Comparison of ENCODE assay signal across 27 cellular contexts in the genomic region with DNA sequence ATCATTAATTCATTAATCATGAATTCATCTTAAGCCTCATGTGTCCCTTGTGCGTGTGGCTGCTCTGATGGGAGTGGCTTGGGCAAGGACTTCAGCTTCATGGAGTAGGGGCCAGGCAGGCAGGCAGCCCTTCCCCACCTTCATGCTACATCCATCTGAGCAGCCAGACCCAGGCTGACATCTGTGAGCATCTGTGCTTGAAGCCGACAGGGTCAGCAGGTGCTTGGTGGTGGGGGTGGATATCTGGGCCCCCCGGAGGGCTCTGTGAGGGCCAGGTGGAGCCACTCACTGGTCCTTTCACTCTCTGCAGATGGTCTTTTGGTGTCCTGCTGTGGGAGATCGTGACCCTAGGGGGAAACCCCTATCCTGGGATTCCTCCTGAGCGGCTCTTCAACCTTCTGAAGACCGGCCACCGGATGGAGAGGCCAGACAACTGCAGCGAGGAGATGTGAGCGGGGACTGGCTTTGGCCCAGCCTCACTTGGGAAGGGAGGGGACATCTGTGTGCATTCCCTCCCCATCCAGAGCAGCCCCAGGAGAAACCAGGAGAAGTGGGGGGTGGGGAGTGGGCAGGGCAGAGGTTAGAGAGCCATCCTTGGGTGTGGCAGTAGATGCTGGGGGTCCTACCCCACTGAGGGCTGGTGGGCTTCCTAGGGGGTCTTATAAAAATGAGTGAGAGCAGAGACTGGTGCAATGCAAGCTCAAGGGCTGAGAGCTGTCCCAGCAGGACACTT. TPM values are rescaled to one million over a fixed set of nuclear protein-coding genes. Genes with fewer than 3 reads are reported as not detected.
DNase-seq lines count a peak whose midpoint lies in the region; ATAC-seq and TF ChIP-seq lines count a peak whose summit lies in the region.
"Had no signal": no experiment of that assay in that cellular context is flagged by ENCODE, and none has a peak within 500 bp of the region (broad histone marks: within the 10 kb centered on the region; RNA-seq: fewer than 3 reads in every experiment).

No MANE protein-coding gene starts in this region.

- ATAC-seq in natural killer cell treated with Interleukin-12 subunit alpha and Interleukin-12 subunit beta and Interleukin-15 and Interleukin-18, amount 100 ng/mL, for 72 hours, result no peak
- ATAC-seq in natural killer cell (no peak), left lung (no peak)
- ATAC-seq: foreskin keratinocyte; left ventricle myocardium superior; naive thymus-derived CD8-positive, alpha-beta T cell; sciatic nerve; T-cell had no signal

- CTCF ChIA-PET in activated CD4-positive, alpha-beta memory T cell treated with anti-CD3 and anti-CD28 coated beads, Interleukin-2, amount 10 ng/mL, durations not matched to agents 7 days and 5 days (lab: Charles Lee), result interaction anchor here (1.2 to 5.3 kb wide), 2 partner anchors 15 to 70 kb away, joined by 3 to 43 read pairs; partner anchors contain the start of gene CSGALNACT2

- H3K27ac ChIP-seq in left lung (no peak overlapping the region), vagina (peak overlapping the region; percentile 47)
- H3K27ac ChIP-seq: foreskin keratinocyte, SJCRH30, tibial artery had no signal

- POLR2A ChIA-PET in activated CD4-positive, alpha-beta memory T cell treated with anti-CD3 and anti-CD28 coated beads, Interleukin-2, amount 10 ng/mL, durations not matched to agents 7 days and 5 days (lab: Charles Lee), result interaction anchor here (5.6 to 14.0 kb wide), 2 partner anchors 10 to 16 kb away, joined by 59 to 415 read pairs; partner anchors contain the start of gene CSGALNACT2

- no peak for TF ChIP-seq CTCF in natural killer cell (IDR thresholded peaks at IDR 0.05)
- no peak for TF ChIP-seq CTCF in left lung (IDR thresholded peaks at IDR 0.05)
- no peak for TF ChIP-seq CTCF in vagina (IDR thresholded peaks at IDR 0.05)

- no peaks in the 10 kb centered on the region for H3K9me3 Mint-ChIP-seq in natural killer cell treated with Interleukin-12 subunit alpha and Interleukin-12 subunit beta and Interleukin-15 and Interleukin-18, amount 100 ng/mL, for 72 hours
- no peaks in the 10 kb centered on the region for H3K9me3 Mint-ChIP-seq in natural killer cell
- H3K9me3 Mint-ChIP-seq in activated CD4-positive, alpha-beta memory T cell treated with anti-CD3 and anti-CD28 coated beads, Interleukin-2, amount 10 ng/mL, durations not matched to agents 7 days and 5 days, result no peaks in the 10 kb centered on the region
- H3K9me3 Mint-ChIP-seq: activated CD4-positive, alpha-beta T cell treated with anti-CD3 and anti-CD28 coated beads, Interleukin-2, amount 10 ng/mL, durations not matched to agents 24 days and 14 days; brain; CD14-positive monocyte; mesothelial cell of epicardium; naive thymus-derived CD8-positive, alpha-beta T cell; stimulated activated naive CD8-positive, alpha-beta T cell treated with anti-CD3 and anti-CD28 coated beads, Interleukin-15, Interleukin-2, amounts not matched to agents 100 ng/mL and 50 ng/mL, for 24 hours; T-cell had no signal

- no peak overlapping the region for H3K4me3 Mint-ChIP-seq in natural killer cell treated with Interleukin-12 subunit alpha and Interleukin-12 subunit beta and Interleukin-15 and Interleukin-18, amount 100 ng/mL, for 72 hours
- no peak overlapping the region for H3K4me3 Mint-ChIP-seq in natural killer cell
- no peak overlapping the region for H3K4me3 Mint-ChIP-seq in activated CD4-positive, alpha-beta memory T cell treated with anti-CD3 and anti-CD28 coated beads, Interleukin-2, amount 10 ng/mL, durations not matched to agents 7 days and 5 days
- H3K4me3 Mint-ChIP-seq: activated CD4-positive, alpha-beta T cell treated with anti-CD3 and anti-CD28 coated beads, Interleukin-2, amount 10 ng/mL, durations not matched to agents 24 days and 14 days; brain; CD14-positive monocyte; mesothelial cell of epicardium; naive thymus-derived CD8-positive, alpha-beta T cell; stimulated activated naive CD8-positive, alpha-beta T cell treated with anti-CD3 and anti-CD28 coated beads, Interleukin-15, Interleukin-2, amounts not matched to agents 100 ng/mL and 50 ng/mL, for 24 hours; T-cell had no signal

- H3K27me3 ChIP-seq in left lung, result no peaks in the 10 kb centered on the region
- no peaks in the 10 kb centered on the region for H3K27me3 ChIP-seq in vagina
- H3K27me3 ChIP-seq: foreskin keratinocyte, SJCRH30 had no signal

- peaks cover 4 to 32% of the 10 kb centered on the region in 2 donors for H3K4me1 ChIP-seq in left lung
- H3K4me1 ChIP-seq in vagina, result peaks cover 4% of the 10 kb centered on the region
- H3K4me1 ChIP-seq: foreskin keratinocyte, SJCRH30, tibial artery had no signal

- DNase-seq in natural killer cell treated with Interleukin-12 subunit alpha and Interleukin-12 subunit beta and Interleukin-15 and Interleukin-18, amount 100 ng/mL, for 72 hours (ENCODE audit: low spot score), result peak; percentile 48
- DNase-seq in natural killer cell (no peak), left lung (peak; percentile 21 to 47), vagina (ENCODE audit: extremely low spot score in 2 of 2) (peak; percentile 82 to 85), dermis blood vessel endothelial cell (no peak), SW480 (ENCODE audit: low spot score) (no peak), nucleus accumbens (lab: John Stamatoyannopoulos, UW) (no peak)
- DNase-seq in activated CD4-positive, alpha-beta memory T cell treated with anti-CD3 and anti-CD28 coated beads, Interleukin-2, amount 10 ng/mL, durations not matched to agents 7 days and 5 days, result peak; percentile 14
- DNase-seq: activated CD4-positive, alpha-beta T cell treated with anti-CD3 and anti-CD28 coated beads, Interleukin-2, amount 10 ng/mL, durations not matched to agents 24 days and 14 days; activated gamma-delta T cell treated with Interleukin-2 at 50 U/mL for 16 hours; activated T-cell treated with anti-CD3 and anti-CD28 coated beads for 4 hours; effector memory CD4-positive, alpha-beta T cell; EL; foreskin keratinocyte; left ventricle myocardium superior; naive thymus-derived CD8-positive, alpha-beta T cell; NCI-H1436 treated with DMSO at 0.1 percent for 48 hours; NCI-H526; SJCRH30; T-cell had no signal

- intact Hi-C loops in natural killer cell (cut with micrococcal nuclease) (no loop called here), left lung (cut with DNase I) (no loop called here), vagina (cut with DNase I) (no loop called here)

- no peak overlapping the region for H3K4me3 ChIP-seq in left lung
- no peak overlapping the region for H3K4me3 ChIP-seq in vagina
- H3K4me3 ChIP-seq: SJCRH30, tibial artery had no signal

- no peaks in the 10 kb centered on the region for H3K27me3 Mint-ChIP-seq in natural killer cell treated with Interleukin-12 subunit alpha and Interleukin-12 subunit beta and Interleukin-15 and Interleukin-18, amount 100 ng/mL, for 72 hours
- H3K27me3 Mint-ChIP-seq in natural killer cell (ENCODE audit: low read depth in 2 of 2), result no peaks in the 10 kb centered on the region
- H3K27me3 Mint-ChIP-seq in activated CD4-positive, alpha-beta memory T cell treated with anti-CD3 and anti-CD28 coated beads, Interleukin-2, amount 10 ng/mL, durations not matched to agents 7 days and 5 days, result no peaks in the 10 kb centered on the region
- H3K27me3 Mint-ChIP-seq: activated CD4-positive, alpha-beta T cell treated with anti-CD3 and anti-CD28 coated beads, Interleukin-2, amount 10 ng/mL, durations not matched to agents 24 days and 14 days; stimulated activated naive CD8-positive, alpha-beta T cell treated with anti-CD3 and anti-CD28 coated beads, Interleukin-15, Interleukin-2, amounts not matched to agents 100 ng/mL and 50 ng/mL, for 24 hours; T-cell had no signal

- TF ChIP-seq POLR2A in vagina (IDR thresholded peaks at IDR 0.05), result no peak

- peak overlapping the region in 1 of 2 donors; percentile 65 for H3K27ac Mint-ChIP-seq in natural killer cell treated with Interleukin-12 subunit alpha and Interleukin-12 subunit beta and Interleukin-15 and Interleukin-18, amount 100 ng/mL, for 72 hours
- peak overlapping the region in 1 of 2 donors; percentile 68 for H3K27ac Mint-ChIP-seq in natural killer cell
- H3K27ac Mint-ChIP-seq in activated CD4-positive, alpha-beta memory T cell treated with anti-CD3 and anti-CD28 coated beads, Interleukin-2, amount 10 ng/mL, durations not matched to agents 7 days and 5 days, result peak overlapping the region; percentile 23
- H3K27ac Mint-ChIP-seq: brain, mesothelial cell of epicardium had no signal

- H3K9me3 ChIP-seq in left lung (no peaks in the 10 kb centered on the region), vagina (no peaks in the 10 kb centered on the region)
- H3K9me3 ChIP-seq: SJCRH30, tibial artery had no signal

- H3K36me3 Mint-ChIP-seq in natural killer cell treated with Interleukin-12 subunit alpha and Interleukin-12 subunit beta and Interleukin-15 and Interleukin-18, amount 100 ng/mL, for 72 hours, result no peaks in the 10 kb centered on the region
- H3K36me3 Mint-ChIP-seq in natural killer cell, result no peaks in the 10 kb centered on the region
- no peaks in the 10 kb centered on the region for H3K36me3 Mint-ChIP-seq in activated CD4-positive, alpha-beta memory T cell treated with anti-CD3 and anti-CD28 coated beads, Interleukin-2, amount 10 ng/mL, durations not matched to agents 7 days and 5 days (ENCODE audit: low read depth)
- H3K36me3 Mint-ChIP-seq: brain; mesothelial cell of epicardium; naive thymus-derived CD8-positive, alpha-beta T cell; T-cell had no signal

- no peaks in the 10 kb centered on the region for H3K36me3 ChIP-seq in left lung
- no peaks in the 10 kb centered on the region for H3K36me3 ChIP-seq in vagina
- H3K36me3 ChIP-seq: SJCRH30, tibial artery had no signal

- H3K4me1 Mint-ChIP-seq in natural killer cell treated with Interleukin-12 subunit alpha and Interleukin-12 subunit beta and Interleukin-15 and Interleukin-18, amount 100 ng/mL, for 72 hours (ENCODE audit: low read depth in 2 of 2), result peaks cover 44 to 49% of the 10 kb centered on the region in 2 donors
- peaks cover 43 to 49% of the 10 kb centered on the region in 2 donors for H3K4me1 Mint-ChIP-seq in natural killer cell
- peaks cover 82% of the 10 kb centered on the region for H3K4me1 Mint-ChIP-seq in activated CD4-positive, alpha-beta memory T cell treated with anti-CD3 and anti-CD28 coated beads, Interleukin-2, amount 10 ng/mL, durations not matched to agents 7 days and 5 days
- H3K4me1 Mint-ChIP-seq: mesothelial cell of epicardium had no signal

RNA-seq across cellular contexts. Expression of gene CSGALNACT2, which starts 14.7 kb away (rescaled TPM):
- 10 to 100 TPM; 31.4 to 41.3 TPM for total RNA-seq in natural killer cell treated with Interleukin-12 subunit alpha and Interleukin-12 subunit beta and Interleukin-15 and Interleukin-18, amount 100 ng/mL, for 72 hours
- 10 to 100 TPM; 49.9 to 57.4 (median 52.8) TPM for total RNA-seq in natural killer cell
- 10 to 100 TPM; 64.8 to 66.2 TPM for total RNA-seq in activated CD4-positive, alpha-beta memory T cell treated with anti-CD3 and anti-CD28 coated beads, Interleukin-2, amount 10 ng/mL, durations not matched to agents 7 days and 5 days
- 10 to 100 TPM; 32.4 to 39.9 TPM for total RNA-seq in left lung
- 21.9 TPM for total RNA-seq in vagina
- 10.2 and 11.7 TPM in 2 replicates for total RNA-seq in dermis blood vessel endothelial cell

RNA-seq across cellular contexts. Expression of gene RET, which starts 46.7 kb away (rescaled TPM):
- total RNA-seq in natural killer cell treated with Interleukin-12 subunit alpha and Interleukin-12 subunit beta and Interleukin-15 and Interleukin-18, amount 100 ng/mL, for 72 hours, result not detected
- total RNA-seq in natural killer cell (under 1 TPM in 1 of 3 donors, not detected in 2; 0.16 TPM), left lung (1 to 10 TPM in 1 of 2 donors, under 1 TPM in 1; 0.97 to 1.0 TPM), vagina (7.9 TPM), dermis blood vessel endothelial cell (1.0 and 1.2 TPM in 2 replicates)
- under 1 TPM; 0.28 to 0.50 TPM for total RNA-seq in activated CD4-positive, alpha-beta memory T cell treated with anti-CD3 and anti-CD28 coated beads, Interleukin-2, amount 10 ng/mL, durations not matched to agents 7 days and 5 days
- total RNA-seq: MCF 10A; naive thymus-derived CD8-positive, alpha-beta T cell had no signal

Comparison
In these comparisons a context has a peak if more than half of its experiments do, and no peak if none do; other contexts are left out.
1. DNase-seq: peak in natural killer cell treated with Interleukin-12 subunit alpha and Interleukin-12 subunit beta and Interleukin-15 and Interleukin-18, amount 100 ng/mL, for 72 hours (single experiment), activated CD4-positive, alpha-beta memory T cell treated with anti-CD3 and anti-CD28 coated beads, Interleukin-2, amount 10 ng/mL, durations not matched to agents 7 days and 5 days (single experiment), left lung (2 of 2) and vagina (2 of 2); none in natural killer cell (single experiment), dermis blood vessel endothelial cell (single experiment), SW480 (single experiment) and nucleus accumbens (0 of 56).